24 cellular contexts compared by ENCODE assay signal in the genomic region with DNA sequence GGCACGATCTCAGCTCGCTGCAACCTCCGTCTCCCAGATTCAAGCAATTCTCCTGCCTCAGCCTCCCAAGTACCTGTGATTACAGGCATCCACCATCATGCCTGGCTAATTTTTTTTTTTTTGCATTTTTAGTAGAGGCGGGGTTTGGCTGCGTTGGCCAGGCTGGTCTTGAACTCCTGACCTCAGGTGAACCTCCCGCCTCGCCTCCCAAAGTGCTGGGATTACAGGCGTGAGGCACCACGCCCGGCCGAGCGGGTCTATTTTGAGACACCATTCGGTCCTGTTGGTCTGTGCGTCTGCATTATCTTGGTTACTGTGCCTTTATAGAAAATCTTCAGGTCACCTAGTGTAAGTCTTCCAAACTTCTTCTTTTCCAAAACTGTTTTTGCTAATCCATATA. TPM values are rescaled to one million over a fixed set of nuclear protein-coding genes. Genes with fewer than 3 reads are reported as not detected.
"Had no signal": no experiment of that assay in that cellular context is flagged by ENCODE, and none has a peak within 500 bp of the region (broad histone marks: within the 10 kb centered on the region; RNA-seq: fewer than 3 reads in every experiment).

No MANE protein-coding gene starts in this region.

- DNase-seq: heart right ventricle; kidney glomerular epithelial cell; left cardiac atrium; lower lobe of right lung; mammary epithelial cell; mesenchymal stem cell; naive thymus-derived CD8-positive, alpha-beta T cell; nucleus accumbens; stimulated activated CD4-positive, alpha-beta T cell treated with anti-CD3 and anti-CD28 coated beads, Interleukin-12 subunit alpha, Interleukin-12 subunit beta, amount 100 ng/mL, for 4 hours; stimulated activated CD4-positive, alpha-beta T cell treated with anti-CD3 and anti-CD28 coated beads, Interleukin-15, amount 100 ng/mL, for 24 hours; stimulated activated CD4-positive, alpha-beta T cell treated with anti-CD3 and anti-CD28 coated beads, Interleukin-2, amount 100 ng/mL, for 24 hours; stimulated activated CD4-positive, alpha-beta T cell treated with anti-CD3 and anti-CD28 coated beads, Interleukin-4, amount 100 ng/mL, for 1 hour; stimulated activated naive CD4-positive, alpha-beta T cell; substantia nigra; uterus had no signal

- H3K27ac ChIP-seq: hepatocyte, lower lobe of right lung, parathyroid adenoma, right atrium auricular region, skin epidermis, tibial nerve, uterus had no signal

- H3K27me3 ChIP-seq: heart right ventricle, hepatocyte, right atrium auricular region, tibial nerve, uterus had no signal

- H3K9me3 ChIP-seq: lower lobe of right lung, right atrium auricular region, uterus had no signal

- H3K79me2 ChIP-seq: hepatocyte, parathyroid adenoma had no signal

- H3K36me3 ChIP-seq: heart right ventricle, lower lobe of right lung, right atrium auricular region, tibial nerve, uterus had no signal

- H3K4me2 ChIP-seq: hepatocyte had no signal

- H2AFZ ChIP-seq: hepatocyte, parathyroid adenoma had no signal

- ATAC-seq: left cardiac atrium; left lobe of liver; naive thymus-derived CD8-positive, alpha-beta T cell; sciatic nerve; stimulated activated effector memory CD8-positive, alpha-beta T cell treated with anti-CD3 and anti-CD28 coated beads, Interleukin-12 subunit alpha, Interleukin-12 subunit beta, amount 100 ng/mL, for 72 hours had no signal

- H3K9ac ChIP-seq: parathyroid adenoma had no signal

- H3K4me1 ChIP-seq: lower lobe of right lung, parathyroid adenoma, right atrium auricular region, uterus had no signal

- H3K4me3 ChIP-seq: heart right ventricle, hepatocyte, lower lobe of right lung, right atrium auricular region, skin epidermis, tibial nerve, uterus had no signal

RNA-seq across cellular contexts. Expression of gene MSANTD1, which starts 22.2 kb away (rescaled TPM):
- total RNA-seq: right atrium auricular region had no signal
- polyA plus RNA-seq: keratinocyte had no signal
